In the genomic region with DNA sequence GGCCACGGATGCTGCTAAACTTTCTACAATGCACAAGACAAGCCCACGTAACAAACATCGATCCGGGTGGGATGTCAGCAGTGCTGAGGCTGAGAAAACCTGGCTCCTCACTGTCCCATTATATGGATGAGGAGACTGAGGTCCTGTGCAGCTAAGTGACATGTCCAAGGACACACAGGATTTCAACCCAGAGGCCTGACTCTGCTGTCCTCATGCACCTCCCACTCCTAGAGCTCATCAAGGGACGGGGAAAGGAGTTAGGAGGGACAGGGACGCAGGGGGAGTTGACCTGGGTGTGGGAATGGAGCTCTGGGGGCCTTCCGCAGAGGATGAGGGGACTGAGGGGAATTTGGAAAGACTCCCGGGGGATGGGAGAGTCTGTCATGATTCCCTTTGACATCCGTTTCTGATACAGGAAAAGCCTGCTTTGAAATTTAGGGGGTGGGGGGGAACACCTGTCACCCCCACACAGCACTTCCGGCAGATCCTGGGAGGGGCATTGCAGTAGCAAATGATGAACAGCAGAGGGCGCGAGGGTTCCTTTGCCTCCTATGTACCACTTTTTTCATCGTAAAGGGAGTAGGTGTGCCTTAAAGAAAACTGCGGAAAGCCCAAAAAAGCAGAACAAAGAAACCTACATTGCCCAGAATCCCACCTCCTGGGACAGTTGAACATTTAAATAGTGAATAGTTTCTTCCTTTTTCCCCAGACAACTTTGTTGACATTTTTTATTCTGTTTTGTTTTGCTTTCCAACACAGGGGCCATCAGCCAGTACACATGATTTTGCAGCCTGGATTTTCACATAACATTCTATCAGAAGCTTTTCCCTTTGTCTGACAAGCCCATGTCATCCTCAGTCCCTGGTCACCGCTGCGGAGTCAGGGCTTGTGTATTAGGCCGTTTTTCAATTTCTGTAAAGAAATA, we compare ENCODE assay signal across 8 cellular contexts. TPM values are rescaled to one million over a fixed set of nuclear protein-coding genes. Genes with fewer than 3 reads are reported as not detected.
DNase-seq lines count a peak whose midpoint lies in the region; ATAC-seq and TF ChIP-seq lines count a peak whose summit lies in the region.

No MANE protein-coding gene starts in this region.

- no peaks in the 10 kb centered on the region for H3K9me3 ChIP-seq in right lobe of liver

- peaks cover 4% of the 10 kb centered on the region for H3K4me1 Mint-ChIP-seq in WTC11

- CTCF ChIA-PET in WTC11 (lab: Charles Lee): interaction anchor here (0.7 to 1.7 kb wide), 17 partner anchors 9 to 412 kb away, joined by 3 to 9 read pairs (median 4); a partner anchor contains a TSS

- DNase-seq in GM13977 (ENCODE audit: low spot score) (peak; percentile 78), NCI-H2196 (lab: John Stamatoyannopoulos, UW; ENCODE audit: unreplicated experiment) (peak; percentile 75), WTC11 (ENCODE audit: low spot score) (peak; percentile 74), cerebellar cortex (ENCODE audit: low spot score) (peak; percentile 45), right lobe of liver (peak in 2 of 3 donors; percentile 39 to 60)
- DNase-seq in stimulated activated CD8-positive, alpha-beta memory T cell treated with anti-CD3 and anti-CD28 coated beads, Interleukin-15, amount 100 ng/mL, for 1 hour (ENCODE audit: low read depth): peak; percentile 10

- no peak overlapping the region for H3K27ac Mint-ChIP-seq in WTC11

- POLR2A ChIA-PET in WTC11 (lab: Charles Lee): no interaction called here

- intact Hi-C loops in right lobe of liver (cut with DNase I): loop anchor here in 1 of 2 donors (5.0 kb wide), 1 partner anchor 394 kb away; no protein-coding TSS in a partner anchor

- no peak overlapping the region for H3K4me3 ChIP-seq in right lobe of liver

- no peaks in the 10 kb centered on the region for H3K9me3 Mint-ChIP-seq in WTC11

- TF ChIP-seq POLR2A in right lobe of liver (IDR thresholded peaks at IDR 0.05): no peak

- no peak overlapping the region for H3K4me3 Mint-ChIP-seq in WTC11

- no peaks in the 10 kb centered on the region for H3K27me3 ChIP-seq in right lobe of liver

- H3K36me3 ChIP-seq in right lobe of liver: no peaks in the 10 kb centered on the region

- no peaks in the 10 kb centered on the region for H3K36me3 Mint-ChIP-seq in WTC11

- no peak overlapping the region for H3K27ac ChIP-seq in 22Rv1
- no peak overlapping the region for H3K27ac ChIP-seq in right lobe of liver

- TF ChIP-seq CTCF in 22Rv1 (IDR thresholded peaks at IDR 0.05): peak; percentile 93
- peak; percentile 90 for TF ChIP-seq CTCF in GM13977 (IDR thresholded peaks at IDR 0.05; ENCODE audit: extremely low read depth, insufficient read depth, missing control alignments)
- peak; percentile 97 for TF ChIP-seq CTCF in WTC11 (IDR thresholded peaks at IDR 0.05)
- TF ChIP-seq CTCF in right lobe of liver (IDR thresholded peaks at IDR 0.05): peak; percentile 73 to 95 (median 94)

- in situ Hi-C loops in GM13977 (cut with MboI; ENCODE audit: low pct_unique_long_range_greater_than_20kb, low sequenced_read_pairs, unreplicated experiment): loop anchor here (25.0 kb wide), 1 partner anchor 629 kb away; no protein-coding TSS in a partner anchor

- H3K4me1 ChIP-seq in right lobe of liver: no peaks in the 10 kb centered on the region

- peak; percentile 64 for ATAC-seq in WTC11
- peak; percentile 73 to 80 (median 74) for ATAC-seq in right lobe of liver
- no peak for ATAC-seq in HG03025 (IDR thresholded peaks at IDR 0.05; ENCODE audit: low FRiP score, unreplicated experiment)

- 30% methylated on average over 17 of the region's 17 CpGs for WGBS in right lobe of liver (ENCODE audit: insufficient coverage, low coverage, low lambda C conversion rate, missing lambda C conversion rate)

- H3K27me3 Mint-ChIP-seq in WTC11 (ENCODE audit: low read depth): no peaks in the 10 kb centered on the region

TF ChIP-seq in WTC11, 78 proteins besides CTCF, POLR2A, EP300 and RAD21:
- no peak for TF ChIP-seq ETV6 (CRISPR knock-in tag; IDR thresholded peaks at IDR 0.05)
- TF ChIP-seq TCF7 (CRISPR knock-in tag; IDR thresholded peaks at IDR 0.05; ENCODE audit: low read depth): no peak
- no peak for TF ChIP-seq IRF2 (CRISPR knock-in tag; IDR thresholded peaks at IDR 0.05; ENCODE audit: borderline replicate concordance, low read depth)
- no peak for TF ChIP-seq NR3C1 (CRISPR knock-in tag; conservative IDR thresholded peaks at IDR 0.05; ENCODE audit: low read depth)
- TF ChIP-seq, protein P1, sequence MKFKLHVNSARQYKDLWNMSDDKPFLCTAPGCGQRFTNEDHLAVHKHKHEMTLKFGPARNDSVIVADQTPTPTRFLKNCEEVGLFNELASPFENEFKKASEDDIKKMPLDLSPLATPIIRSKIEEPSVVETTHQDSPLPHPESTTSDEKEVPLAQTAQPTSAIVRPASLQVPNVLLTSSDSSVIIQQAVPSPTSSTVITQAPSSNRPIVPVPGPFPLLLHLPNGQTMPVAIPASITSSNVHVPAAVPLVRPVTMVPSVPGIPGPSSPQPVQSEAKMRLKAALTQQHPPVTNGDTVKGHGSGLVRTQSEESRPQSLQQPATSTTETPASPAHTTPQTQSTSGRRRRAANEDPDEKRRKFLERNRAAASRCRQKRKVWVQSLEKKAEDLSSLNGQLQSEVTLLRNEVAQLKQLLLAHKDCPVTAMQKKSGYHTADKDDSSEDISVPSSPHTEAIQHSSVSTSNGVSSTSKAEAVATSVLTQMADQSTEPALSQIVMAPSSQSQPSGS (CRISPR knock-in tag; IDR thresholded peaks at IDR 0.05; ENCODE audit: borderline replicate concordance, low read depth): no peak
- TF ChIP-seq, protein P2, sequence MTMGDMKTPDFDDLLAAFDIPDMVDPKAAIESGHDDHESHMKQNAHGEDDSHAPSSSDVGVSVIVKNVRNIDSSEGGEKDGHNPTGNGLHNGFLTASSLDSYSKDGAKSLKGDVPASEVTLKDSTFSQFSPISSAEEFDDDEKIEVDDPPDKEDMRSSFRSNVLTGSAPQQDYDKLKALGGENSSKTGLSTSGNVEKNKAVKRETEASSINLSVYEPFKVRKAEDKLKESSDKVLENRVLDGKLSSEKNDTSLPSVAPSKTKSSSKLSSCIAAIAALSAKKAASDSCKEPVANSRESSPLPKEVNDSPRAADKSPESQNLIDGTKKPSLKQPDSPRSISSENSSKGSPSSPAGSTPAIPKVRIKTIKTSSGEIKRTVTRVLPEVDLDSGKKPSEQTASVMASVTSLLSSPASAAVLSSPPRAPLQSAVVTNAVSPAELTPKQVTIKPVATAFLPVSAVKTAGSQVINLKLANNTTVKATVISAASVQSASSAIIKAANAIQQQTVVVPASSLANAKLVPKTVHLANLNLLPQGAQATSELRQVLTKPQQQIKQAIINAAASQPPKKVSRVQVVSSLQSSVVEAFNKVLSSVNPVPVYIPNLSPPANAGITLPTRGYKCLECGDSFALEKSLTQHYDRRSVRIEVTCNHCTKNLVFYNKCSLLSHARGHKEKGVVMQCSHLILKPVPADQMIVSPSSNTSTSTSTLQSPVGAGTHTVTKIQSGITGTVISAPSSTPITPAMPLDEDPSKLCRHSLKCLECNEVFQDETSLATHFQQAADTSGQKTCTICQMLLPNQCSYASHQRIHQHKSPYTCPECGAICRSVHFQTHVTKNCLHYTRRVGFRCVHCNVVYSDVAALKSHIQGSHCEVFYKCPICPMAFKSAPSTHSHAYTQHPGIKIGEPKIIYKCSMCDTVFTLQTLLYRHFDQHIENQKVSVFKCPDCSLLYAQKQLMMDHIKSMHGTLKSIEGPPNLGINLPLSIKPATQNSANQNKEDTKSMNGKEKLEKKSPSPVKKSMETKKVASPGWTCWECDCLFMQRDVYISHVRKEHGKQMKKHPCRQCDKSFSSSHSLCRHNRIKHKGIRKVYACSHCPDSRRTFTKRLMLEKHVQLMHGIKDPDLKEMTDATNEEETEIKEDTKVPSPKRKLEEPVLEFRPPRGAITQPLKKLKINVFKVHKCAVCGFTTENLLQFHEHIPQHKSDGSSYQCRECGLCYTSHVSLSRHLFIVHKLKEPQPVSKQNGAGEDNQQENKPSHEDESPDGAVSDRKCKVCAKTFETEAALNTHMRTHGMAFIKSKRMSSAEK (CRISPR knock-in tag; IDR thresholded peaks at IDR 0.05; ENCODE audit: borderline replicate concordance): no peak
- TF ChIP-seq ZNF416 (CRISPR knock-in tag; IDR thresholded peaks at IDR 0.05): no peak
- TF ChIP-seq ZNF317 (CRISPR knock-in tag; IDR thresholded peaks at IDR 0.05; ENCODE audit: borderline replicate concordance, low read depth): no peak

RNA-seq across cellular contexts. Expression of a gene that starts 48.6 kb away (rescaled TPM):
- total RNA-seq in WTC11 (2021) (8.0 to 12.0 TPM (median 10.8 TPM) in 3 replicates), right lobe of liver (10 to 100 TPM; 35.4 to 47.3 (median 42.7) TPM)

Comparison
In these comparisons a context has a peak if more than half of its experiments do, and no peak if none do; other contexts are left out.
1. DNase-seq: peak in every context shown above with its lines; median percentile 78 in GM13977; 75 in NCI-H2196; 74 in WTC11; 50 in right lobe of liver; 45 in cerebellar cortex; 10 in stimulated activated CD8-positive, alpha-beta memory T cell treated with anti-CD3 and anti-CD28 coated beads, Interleukin-15, amount 100 ng/mL, for 1 hour.